8 cellular contexts compared by ENCODE assay signal in genomic region chr19:11197291-11198174, GRCh38. TPM values are rescaled to one million over a fixed set of nuclear protein-coding genes. Genes with fewer than 3 reads are reported as not detected.
DNase-seq lines count a peak whose midpoint lies in the region; ATAC-seq and TF ChIP-seq lines count a peak whose summit lies in the region.

TSS of gene KANK2 (minus strand) at chr19:11197545. CDS start at chr19:11194511, 3,034 bp downstream.

- peak; percentile 55 for TF ChIP-seq POLR2A in testis (IDR thresholded peaks at IDR 0.05)

- intact Hi-C loops in testis (cut with DNase I; ENCODE audit: low total_unique reads) = loop anchor here (2.0 kb wide), 1 partner anchor 35 kb away; no protein-coding TSS in a partner anchor

- H3K27ac Mint-ChIP-seq in activated naive CD8-positive, alpha-beta T cell treated with anti-CD3 and anti-CD28 coated beads, Interleukin-2, amount 10 ng/mL, durations not matched to agents 7 days and 5 days = peak within 1 kb of the TSS; percentile 54
- H3K27ac Mint-ChIP-seq in glutamatergic neuron (ENCODE audit: unreplicated experiment) (peak within 1 kb of the TSS; percentile 8), osteocyte (ENCODE audit: unreplicated experiment) (peak within 1 kb of the TSS; percentile 82)

- H3K27ac ChIP-seq in testis = peak within 1 kb of the TSS; percentile 87 to 95

- peaks cover 15% of the 10 kb centered on the region for H3K4me1 ChIP-seq in testis

- no peaks in the 10 kb centered on the region for H3K9me3 Mint-ChIP-seq in activated naive CD8-positive, alpha-beta T cell treated with anti-CD3 and anti-CD28 coated beads, Interleukin-2, amount 10 ng/mL, durations not matched to agents 7 days and 5 days
- peaks cover 3% of the 10 kb centered on the region for H3K9me3 Mint-ChIP-seq in glutamatergic neuron (ENCODE audit: unreplicated experiment)
- H3K9me3 Mint-ChIP-seq in osteocyte (ENCODE audit: unreplicated experiment) = no peaks in the 10 kb centered on the region

- peak; percentile 78 for ATAC-seq in activated naive CD8-positive, alpha-beta T cell treated with anti-CD3 and anti-CD28 coated beads, Interleukin-2, amount 10 ng/mL, durations not matched to agents 7 days and 5 days (ENCODE audit: low read depth)

- TF ChIP-seq CTCF in glutamatergic neuron (IDR thresholded peaks at IDR 0.05; ENCODE audit: partially characterized antibody, unreplicated experiment) (no peak), osteocyte (IDR thresholded peaks at IDR 0.05) (peak; percentile 40), testis (IDR thresholded peaks at IDR 0.05) (no peak)

- 1 to 2% methylated on average over 33 to 46 of the region's 78 CpGs for WGBS in testis, 2 donors

- DNase-seq in Daoy (ENCODE audit: low read depth) = peak; percentile 86
- peak; percentile 43 for DNase-seq in GOT3 (lab: John Stamatoyannopoulos, UW)
- peak; percentile 71 for DNase-seq in MG63
- peak; percentile 65 for DNase-seq in SKM-1 (lab: John Stamatoyannopoulos, UW; ENCODE audit: unreplicated experiment)
- peak; percentile 92 for DNase-seq in activated naive CD8-positive, alpha-beta T cell treated with anti-CD3 and anti-CD28 coated beads, Interleukin-2, amount 10 ng/mL, durations not matched to agents 7 days and 5 days
- DNase-seq in glutamatergic neuron = peak; percentile 81
- DNase-seq in osteocyte (ENCODE audit: extremely low spot score, unreplicated experiment) = peak; percentile 96
- peak; percentile 81 for DNase-seq in testis

- H3K4me3 ChIP-seq in MG63 (peak within 1 kb of the TSS; percentile 76), testis (peak within 1 kb of the TSS; percentile 69 to 79)

- H3K4me1 Mint-ChIP-seq in activated naive CD8-positive, alpha-beta T cell treated with anti-CD3 and anti-CD28 coated beads, Interleukin-2, amount 10 ng/mL, durations not matched to agents 7 days and 5 days = peaks cover 5% of the 10 kb centered on the region
- no peaks in the 10 kb centered on the region for H3K4me1 Mint-ChIP-seq in glutamatergic neuron (ENCODE audit: low read depth, unreplicated experiment)
- H3K4me1 Mint-ChIP-seq in osteocyte (ENCODE audit: unreplicated experiment) = peaks cover 42% of the 10 kb centered on the region

- H3K4me3 Mint-ChIP-seq in activated naive CD8-positive, alpha-beta T cell treated with anti-CD3 and anti-CD28 coated beads, Interleukin-2, amount 10 ng/mL, durations not matched to agents 7 days and 5 days = peak within 1 kb of the TSS; percentile 85
- peak within 1 kb of the TSS; percentile 85 for H3K4me3 Mint-ChIP-seq in glutamatergic neuron (ENCODE audit: unreplicated experiment)
- H3K4me3 Mint-ChIP-seq in osteocyte (ENCODE audit: unreplicated experiment) = peak within 1 kb of the TSS; percentile 89

- H3K36me3 ChIP-seq in MG63 (peaks cover 37% of the 10 kb centered on the region), testis (ENCODE audit: low read depth, missing control alignments) (no peaks in the 10 kb centered on the region)

- no peaks in the 10 kb centered on the region for H3K36me3 Mint-ChIP-seq in activated naive CD8-positive, alpha-beta T cell treated with anti-CD3 and anti-CD28 coated beads, Interleukin-2, amount 10 ng/mL, durations not matched to agents 7 days and 5 days
- H3K36me3 Mint-ChIP-seq in glutamatergic neuron (ENCODE audit: unreplicated experiment) (peaks cover 3% of the 10 kb centered on the region), osteocyte (ENCODE audit: unreplicated experiment) (peaks cover 8% of the 10 kb centered on the region)

- peaks cover 12% of the 10 kb centered on the region for H3K27me3 Mint-ChIP-seq in activated naive CD8-positive, alpha-beta T cell treated with anti-CD3 and anti-CD28 coated beads, Interleukin-2, amount 10 ng/mL, durations not matched to agents 7 days and 5 days
- no peaks in the 10 kb centered on the region for H3K27me3 Mint-ChIP-seq in glutamatergic neuron (ENCODE audit: unreplicated experiment)
- no peaks in the 10 kb centered on the region for H3K27me3 Mint-ChIP-seq in osteocyte (ENCODE audit: unreplicated experiment)

- POLR2A ChIA-PET in activated naive CD8-positive, alpha-beta T cell treated with anti-CD3 and anti-CD28 coated beads, Interleukin-2, amount 10 ng/mL, durations not matched to agents 7 days and 5 days (lab: Charles Lee) = interaction anchor here (1.0 kb wide), 1 partner anchor 82 kb away, joined by 3 read pairs; no protein-coding TSS in a partner anchor

- H3K27me3 ChIP-seq in MG63 = no peaks in the 10 kb centered on the region
- no peaks in the 10 kb centered on the region for H3K27me3 ChIP-seq in testis

- H3K9me3 ChIP-seq in MG63 (no peaks in the 10 kb centered on the region), testis (no peaks in the 10 kb centered on the region)

RNA-seq across cellular contexts. Expression of gene KANK2, which starts in this region (rescaled TPM):
- 49.0 and 75.1 TPM in 2 replicates for total RNA-seq in Daoy (2014; rRNA removed; shearing (Covaris generic))
- 81.9 and 86.7 TPM in 2 replicates for total RNA-seq in MG63 (2014; rRNA removed; shearing (Covaris generic); ENCODE audit: low replicate concordance)
- total RNA-seq in activated naive CD8-positive, alpha-beta T cell treated with anti-CD3 and anti-CD28 coated beads, Interleukin-2, amount 10 ng/mL, durations not matched to agents 7 days and 5 days = 1 to 10 TPM; 5.3 to 7.9 TPM
- total RNA-seq in glutamatergic neuron (ENCODE audit: unreplicated experiment) (23.0 TPM), osteocyte (386 and 387 TPM in 2 replicates), testis (100 to 1,000 TPM in 1 of 2 donors, 10 to 100 TPM in 1; 98.9 to 161 TPM)
- 77.7 TPM for polyA plus RNA-seq in testis (ENCODE audit: insufficient read depth, low read depth, low replicate concordance)

Comparison
In these comparisons a context has a peak if more than half of its experiments do, and no peak if none do; other contexts are left out.
1. Peak in every context shown above with its lines: DNase-seq, ATAC-seq, H3K4me3 ChIP-seq and H3K27ac ChIP-seq.
2. DNase-seq: peak in every context shown above with its lines; median percentile 96 in osteocyte; 92 in activated naive CD8-positive, alpha-beta T cell treated with anti-CD3 and anti-CD28 coated beads, Interleukin-2, amount 10 ng/mL, durations not matched to agents 7 days and 5 days; 86 in Daoy; 81 in glutamatergic neuron; 81 in testis; 71 in MG63; 65 in SKM-1; 43 in GOT3.
3. H3K27ac Mint-ChIP-seq: peak in every context shown above with its lines; median percentile 82 in osteocyte; 54 in activated naive CD8-positive, alpha-beta T cell treated with anti-CD3 and anti-CD28 coated beads, Interleukin-2, amount 10 ng/mL, durations not matched to agents 7 days and 5 days; 8 in glutamatergic neuron.